Comparison of ENCODE assay signal across 8 cellular contexts in the genomic region with DNA sequence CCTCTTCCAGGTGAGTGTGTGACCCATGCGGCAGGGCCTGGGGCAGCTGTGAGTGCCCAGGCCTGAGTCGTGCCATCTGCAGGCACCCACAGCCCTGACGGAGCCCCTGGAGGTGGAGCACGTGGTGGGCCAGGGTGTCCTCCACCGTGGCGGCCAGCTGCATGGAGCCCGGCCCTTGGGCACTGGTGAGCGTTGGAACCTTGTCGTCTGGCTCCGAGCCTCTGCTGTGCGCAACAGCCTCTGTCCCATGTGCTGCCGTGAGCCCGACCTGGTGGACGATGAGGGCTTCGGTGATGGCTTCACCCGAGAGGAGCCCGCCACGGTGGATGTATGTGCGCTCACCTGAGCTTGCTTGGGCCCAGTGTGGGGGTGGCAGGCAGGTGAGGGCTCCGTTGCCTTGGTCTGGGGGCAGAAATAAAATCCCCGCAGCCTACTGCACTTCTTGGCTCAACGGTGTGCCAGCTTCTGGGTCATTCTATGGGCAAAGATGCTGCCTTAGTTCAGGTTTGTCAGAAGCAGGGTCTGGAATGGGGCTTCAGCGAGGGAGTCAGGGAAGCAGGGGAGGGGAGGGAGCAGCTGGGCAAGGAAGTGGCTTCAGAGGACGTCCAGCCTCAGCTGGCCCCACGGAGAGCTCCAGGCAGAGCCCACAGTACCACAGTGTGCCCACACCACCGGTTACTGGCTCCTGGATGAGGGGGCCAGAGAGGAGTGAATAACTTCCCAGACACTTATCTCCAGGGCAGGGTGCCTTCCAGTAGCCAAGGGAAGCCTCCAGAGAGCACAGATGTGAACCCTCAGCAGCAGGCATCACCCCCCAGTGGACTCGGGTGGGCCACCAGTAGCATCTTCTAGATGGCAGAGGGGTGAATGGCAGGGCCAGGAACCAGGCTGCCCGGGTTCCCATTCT. TPM values are rescaled to one million over a fixed set of nuclear protein-coding genes. Genes with fewer than 3 reads are reported as not detected.
DNase-seq lines count a peak whose midpoint lies in the region; ATAC-seq and TF ChIP-seq lines count a peak whose summit lies in the region.

No MANE protein-coding gene starts in this region.

- intact Hi-C loops in dorsolateral prefrontal cortex (cut with DNase I): loop anchor here in 1 of 2 donors (5.0 to 10.0 kb wide), 4 partner anchors 258 to 623 kb away; partner anchors contain the start of genes DDX55, SBNO1 and ZCCHC8

- peak overlapping the region; percentile 69; the same call in 1 of the 2 replicates for H2AFZ ChIP-seq in MM.1S (ENCODE audit: low read length)

- no peaks in the 10 kb centered on the region for H3K9me3 Mint-ChIP-seq in natural killer cell treated with Interleukin-12 subunit alpha and Interleukin-12 subunit beta and Interleukin-15 and Interleukin-18, amount 100 ng/mL, for 72 hours

- TF ChIP-seq CTCF in MM.1S (IDR thresholded peaks at IDR 0.05; ENCODE audit: low read length) (no peak), dorsolateral prefrontal cortex (IDR thresholded peaks at IDR 0.05 in 54 of 56, conservative IDR thresholded peaks at IDR 0.05 in 2 of 56; ENCODE audit: low read depth in 1 of 56, partially characterized antibody in 56 of 56) (no peak)

- peaks cover 22 to 40% of the 10 kb centered on the region in 2 donors for H3K4me1 Mint-ChIP-seq in natural killer cell treated with Interleukin-12 subunit alpha and Interleukin-12 subunit beta and Interleukin-15 and Interleukin-18, amount 100 ng/mL, for 72 hours (ENCODE audit: low read depth in 2 of 2)

- peak overlapping the region in 10 of 11 experiments; percentile 29 to 100 (median 92); a peak in 16 of 22 replicates for H3K27ac ChIP-seq in BLaER1 treated with 17β-estradiol and CSF1 and Interleukin-3, amounts not matched to agents 10 nM and 100 nM
- no peak overlapping the region for H3K27ac ChIP-seq in MM.1S (ENCODE audit: low read length)
- H3K27ac ChIP-seq in dorsolateral prefrontal cortex: peak overlapping the region in 23 of 59 donors; percentile 18 to 94 (median 90)

- H3K27me3 ChIP-seq in BLaER1 treated with 17β-estradiol and CSF1 and Interleukin-3, amounts not matched to agents 10 nM and 100 nM: no peaks in the 10 kb centered on the region
- H3K27me3 ChIP-seq in MM.1S (replicated peaks; ENCODE audit: insufficient read depth, low read length) (no peaks in the 10 kb centered on the region), dorsolateral prefrontal cortex (no peaks in the 10 kb centered on the region)

- H3K4me3 ChIP-seq in BLaER1 treated with 17β-estradiol and CSF1 and Interleukin-3, amounts not matched to agents 10 nM and 100 nM: peak overlapping the region; percentile 82 to 97 (median 96)
- peak overlapping the region; percentile 74 for H3K4me3 ChIP-seq in MM.1S (ENCODE audit: low read length)
- peak overlapping the region in 57 of 59 donors; percentile 60 to 99 (median 94) for H3K4me3 ChIP-seq in dorsolateral prefrontal cortex

- no peaks in the 10 kb centered on the region for H3K36me3 Mint-ChIP-seq in natural killer cell treated with Interleukin-12 subunit alpha and Interleukin-12 subunit beta and Interleukin-15 and Interleukin-18, amount 100 ng/mL, for 72 hours

- peaks cover 24 to 45% (median 32%) of the 10 kb centered on the region in 11 experiments; a peak in 20 of 22 replicates for H4K20me1 ChIP-seq in BLaER1 treated with 17β-estradiol and CSF1 and Interleukin-3, amounts not matched to agents 10 nM and 100 nM
- H4K20me1 ChIP-seq in MM.1S (ENCODE audit: insufficient read depth, low read length): no peaks in the 10 kb centered on the region

- no peaks in the 10 kb centered on the region for H3K9me2 ChIP-seq in MM.1S (replicated peaks; ENCODE audit: insufficient read depth, low read length)

- H3K4me3 Mint-ChIP-seq in natural killer cell treated with Interleukin-12 subunit alpha and Interleukin-12 subunit beta and Interleukin-15 and Interleukin-18, amount 100 ng/mL, for 72 hours: peak overlapping the region; percentile 90

- no peak for ATAC-seq in natural killer cell treated with Interleukin-12 subunit alpha and Interleukin-12 subunit beta and Interleukin-15 and Interleukin-18, amount 100 ng/mL, for 72 hours
- no peak for ATAC-seq in HG03432 (IDR thresholded peaks at IDR 0.05; ENCODE audit: unreplicated experiment)

- 0 out of 2 replicates have a peak, but pooled peaks cover 2% of the 10 kb centered on the region for H3F3A ChIP-seq in MM.1S (ENCODE audit: insufficient read depth, low read length)

- peaks cover 61 to 76% (median 74%) of the 10 kb centered on the region in 10 experiments for H3K4me1 ChIP-seq in BLaER1 treated with 17β-estradiol and CSF1 and Interleukin-3, amounts not matched to agents 10 nM and 100 nM
- no peaks in the 10 kb centered on the region for H3K4me1 ChIP-seq in MM.1S (ENCODE audit: low read length)

- DNase-seq in MM.1S (no peak), dorsolateral prefrontal cortex (no peak), epidermal melanocyte (ENCODE audit: insufficient read length, low spot score) (no peak), D341Med (ENCODE audit: low spot score) (no peak), HK-2 (ENCODE audit: unreplicated experiment) (no peak)
- DNase-seq in natural killer cell treated with Interleukin-12 subunit alpha and Interleukin-12 subunit beta and Interleukin-15 and Interleukin-18, amount 100 ng/mL, for 72 hours (ENCODE audit: low spot score): no peak

- H3K79me2 ChIP-seq in MM.1S (ENCODE audit: low read length): peaks cover 40% of the 10 kb centered on the region

- peaks cover 12 to 55% (median 44%) of the 10 kb centered on the region in 11 experiments; a peak in 20 of 22 replicates for H3K36me3 ChIP-seq in BLaER1 treated with 17β-estradiol and CSF1 and Interleukin-3, amounts not matched to agents 10 nM and 100 nM
- H3K36me3 ChIP-seq in MM.1S (replicated peaks; ENCODE audit: insufficient read depth, low read length): no peaks in the 10 kb centered on the region

- H3K27me3 Mint-ChIP-seq in natural killer cell treated with Interleukin-12 subunit alpha and Interleukin-12 subunit beta and Interleukin-15 and Interleukin-18, amount 100 ng/mL, for 72 hours: no peaks in the 10 kb centered on the region

- H3K27ac Mint-ChIP-seq in natural killer cell treated with Interleukin-12 subunit alpha and Interleukin-12 subunit beta and Interleukin-15 and Interleukin-18, amount 100 ng/mL, for 72 hours: peak overlapping the region; percentile 65 to 82

- H3K9me3 ChIP-seq in BLaER1 treated with 17β-estradiol and CSF1 and Interleukin-3, amounts not matched to agents 10 nM and 100 nM (replicated peaks in 1 of 11): no peaks in the 10 kb centered on the region
- H3K9me3 ChIP-seq in MM.1S (replicated peaks; ENCODE audit: insufficient read depth, low read length): no peaks in the 10 kb centered on the region

- H3K4me2 ChIP-seq in BLaER1 treated with 17β-estradiol and CSF1 and Interleukin-3, amounts not matched to agents 10 nM and 100 nM: peak overlapping the region; percentile 89 to 99 (median 96)
- peak overlapping the region; percentile 79 for H3K4me2 ChIP-seq in MM.1S (ENCODE audit: low read depth, low read length)

- peak overlapping the region; percentile 87 to 100 (median 94) for H3K9ac ChIP-seq in BLaER1 treated with 17β-estradiol and CSF1 and Interleukin-3, amounts not matched to agents 10 nM and 100 nM
- H3K9ac ChIP-seq in MM.1S (ENCODE audit: low read length): peak overlapping the region; percentile 75; the same call in 1 of the 2 replicates

RNA-seq across cellular contexts. Expression of gene ARL6IP4, which starts 1.2 kb away (rescaled TPM):
- 100 to 1,000 TPM; 127 to 221 (median 162) TPM for total RNA-seq in dorsolateral prefrontal cortex
- total RNA-seq in natural killer cell treated with Interleukin-12 subunit alpha and Interleukin-12 subunit beta and Interleukin-15 and Interleukin-18, amount 100 ng/mL, for 72 hours: 100 to 1,000 TPM; 146 to 212 TPM

RNA-seq across cellular contexts. Expression of gene OGFOD2, which starts 4.2 kb away (rescaled TPM):
- total RNA-seq in dorsolateral prefrontal cortex: 10 to 100 TPM in 119 of 120 experiments, 1 to 10 TPM in 1; 9.6 to 30.5 (median 17.3) TPM
- total RNA-seq in natural killer cell treated with Interleukin-12 subunit alpha and Interleukin-12 subunit beta and Interleukin-15 and Interleukin-18, amount 100 ng/mL, for 72 hours: 10 to 100 TPM; 19.1 to 36.8 TPM

RNA-seq across cellular contexts. Expression of gene ABCB9, which starts 13.0 kb away (rescaled TPM):
- 10 to 100 TPM; 26.8 to 86.6 (median 52.6) TPM for total RNA-seq in dorsolateral prefrontal cortex
- 1 to 10 TPM; 4.5 to 6.3 TPM for total RNA-seq in natural killer cell treated with Interleukin-12 subunit alpha and Interleukin-12 subunit beta and Interleukin-15 and Interleukin-18, amount 100 ng/mL, for 72 hours
